In the genomic region with DNA sequence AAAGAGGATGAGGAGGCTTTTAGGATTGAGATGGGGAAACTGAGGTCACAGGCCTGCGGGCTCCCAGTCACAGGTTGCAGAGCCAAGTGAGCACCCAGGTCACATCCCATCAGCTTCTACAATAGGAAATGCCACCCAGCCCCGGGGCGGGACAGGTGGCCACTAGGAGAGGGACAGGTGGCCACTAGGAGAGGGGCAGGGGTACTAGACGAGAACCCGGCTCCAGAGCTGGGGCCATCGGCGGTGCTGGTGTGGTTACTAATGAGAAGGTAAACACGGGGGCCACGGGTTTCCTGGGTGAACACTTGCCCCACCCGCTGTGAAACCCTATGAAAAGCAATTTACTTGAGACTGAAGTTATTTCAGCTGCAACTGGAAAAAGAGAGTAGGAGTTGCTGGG, we compare ENCODE assay signal across 29 cellular contexts. TPM values are rescaled to one million over a fixed set of nuclear protein-coding genes. Genes with fewer than 3 reads are reported as not detected.
A peak's percentile ranks its signal among the peaks of the same experiment; 100 is the strongest.
DNase-seq lines count a peak whose midpoint lies in the region; ATAC-seq and TF ChIP-seq lines count a peak whose summit lies in the region.
"Had no signal": no experiment of that assay in that cellular context is flagged by ENCODE, and none has a peak within 500 bp of the region (broad histone marks: within the 10 kb centered on the region; RNA-seq: fewer than 3 reads in every experiment).

No MANE protein-coding gene starts in this region.

- WGBS in neuronal stem cell (ENCODE audit: extremely low coverage in 2 of 2, insufficient read length in 2 of 2, insufficient replicate concordance in 1 of 2), 2 donors, result no CpG with 5 or more reads among the region's 10 CpGs

- H3K18ac ChIP-seq in neuronal stem cell (ENCODE audit: low read length), result no peak overlapping the region

- no peak overlapping the region for H2AFZ ChIP-seq in neuronal stem cell (ENCODE audit: low read length)

- H3K79me1 ChIP-seq in neuronal stem cell (ENCODE audit: low read depth, low read length), result no peaks in the 10 kb centered on the region

- no peak overlapping the region for H4K8ac ChIP-seq in neuronal stem cell (ENCODE audit: low read depth, low read length)

- peaks cover 32 to 36% of the 10 kb centered on the region in 2 donors for H3K4me1 Mint-ChIP-seq in immature natural killer cell
- H3K4me1 Mint-ChIP-seq in stimulated activated effector memory CD8-positive, alpha-beta T cell treated with anti-CD3 and anti-CD28 coated beads, Interleukin-12 subunit alpha, Interleukin-12 subunit beta, amount 100 ng/mL, for 72 hours, result peaks cover 22% of the 10 kb centered on the region

- H3K27ac ChIP-seq in gastrocnemius medialis (no peak overlapping the region), neuronal stem cell (replicated peaks; ENCODE audit: low read length) (no peak overlapping the region)
- H3K27ac ChIP-seq: 22Rv1, ascending aorta, gastroesophageal sphincter, left lung, upper lobe of left lung had no signal

- no peaks in the 10 kb centered on the region for H3K9me3 Mint-ChIP-seq in immature natural killer cell
- no peaks in the 10 kb centered on the region for H3K9me3 Mint-ChIP-seq in stimulated activated effector memory CD8-positive, alpha-beta T cell treated with anti-CD3 and anti-CD28 coated beads, Interleukin-12 subunit alpha, Interleukin-12 subunit beta, amount 100 ng/mL, for 72 hours
- H3K9me3 Mint-ChIP-seq: activated naive CD4-positive, alpha-beta T cell treated with anti-CD3 and anti-CD28 coated beads, Interleukin-2, amount 50 U/mL, for 24 hours; CD4-positive, CD25-positive, alpha-beta regulatory T cell had no signal

- H3K4me3 ChIP-seq in gastrocnemius medialis (no peak overlapping the region), neuronal stem cell (ENCODE audit: low read length in 2 of 2) (no peak overlapping the region)
- H3K4me3 ChIP-seq: ascending aorta, gastroesophageal sphincter, left lung, upper lobe of left lung had no signal

- H3K36me3 ChIP-seq in gastrocnemius medialis, result no peaks in the 10 kb centered on the region
- H3K36me3 ChIP-seq in neuronal stem cell (replicated peaks in 1 of 2; ENCODE audit: control insufficient read depth in 2 of 2, insufficient read depth in 2 of 2, low read length in 2 of 2), result peaks cover 6 to 94% of the 10 kb centered on the region in 2 donors

- in situ Hi-C loops in gastrocnemius medialis (cut with MboI; ENCODE audit: low sequenced_read_pairs in 4 of 4), result loop anchor here in 3 of 4 donors (25.0 kb wide), 1 partner anchor 235 kb away; no protein-coding TSS in a partner anchor

- peaks cover 0 to 13% (median 3%) of the 10 kb centered on the region in 3 donors for H3K36me3 Mint-ChIP-seq in immature natural killer cell
- peaks cover 31% of the 10 kb centered on the region for H3K36me3 Mint-ChIP-seq in stimulated activated effector memory CD8-positive, alpha-beta T cell treated with anti-CD3 and anti-CD28 coated beads, Interleukin-12 subunit alpha, Interleukin-12 subunit beta, amount 100 ng/mL, for 72 hours
- H3K36me3 Mint-ChIP-seq: activated naive CD4-positive, alpha-beta T cell treated with anti-CD3 and anti-CD28 coated beads, Interleukin-2, amount 50 U/mL, for 24 hours had no signal

- H3K9me3 ChIP-seq in gastrocnemius medialis (no peaks in the 10 kb centered on the region), neuronal stem cell (replicated peaks in 1 of 2; ENCODE audit: control insufficient read depth in 2 of 2, insufficient read depth in 1 of 2, low read depth in 1 of 2, low read length in 2 of 2) (no peaks in the 10 kb centered on the region)
- H3K9me3 ChIP-seq: ascending aorta, gastroesophageal sphincter, left lung, upper lobe of left lung had no signal

- peak overlapping the region in 5 of 6 donors; percentile 27 to 85 (median 77) for H3K27ac Mint-ChIP-seq in immature natural killer cell
- H3K27ac Mint-ChIP-seq in stimulated activated effector memory CD8-positive, alpha-beta T cell treated with anti-CD3 and anti-CD28 coated beads, Interleukin-12 subunit alpha, Interleukin-12 subunit beta, amount 100 ng/mL, for 72 hours, result peak overlapping the region; percentile 82
- H3K27ac Mint-ChIP-seq: activated naive CD4-positive, alpha-beta T cell treated with anti-CD3 and anti-CD28 coated beads, Interleukin-2, amount 50 U/mL, for 24 hours; CD4-positive, CD25-positive, alpha-beta regulatory T cell had no signal

- peaks cover 2 to 14% (median 9%) of the 10 kb centered on the region in 3 donors for H3K27me3 Mint-ChIP-seq in immature natural killer cell (ENCODE audit: low read depth in 3 of 3)
- H3K27me3 Mint-ChIP-seq: activated naive CD4-positive, alpha-beta T cell treated with anti-CD3 and anti-CD28 coated beads, Interleukin-2, amount 50 U/mL, for 24 hours; CD4-positive, CD25-positive, alpha-beta regulatory T cell had no signal

- ATAC-seq in stimulated activated effector memory CD8-positive, alpha-beta T cell treated with anti-CD3 and anti-CD28 coated beads, Interleukin-12 subunit alpha, Interleukin-12 subunit beta, amount 100 ng/mL, for 72 hours, result no peak
- ATAC-seq in gastrocnemius medialis, result no peak
- ATAC-seq: gastroesophageal sphincter, left lung had no signal

- intact Hi-C loops in gastrocnemius medialis (cut with DNase I; ENCODE audit: low total_unique reads), result no loop called here

- TF ChIP-seq POLR2A in gastrocnemius medialis (IDR thresholded peaks at IDR 0.05), result no peak

- H2BK15ac ChIP-seq in neuronal stem cell (ENCODE audit: low read length), result no peak overlapping the region

- H2BK5ac ChIP-seq in neuronal stem cell (ENCODE audit: low read length), result no peak overlapping the region

- no peak overlapping the region for H3K9ac ChIP-seq in neuronal stem cell (ENCODE audit: low read depth, low read length, poor library complexity)

- H3K23ac ChIP-seq in neuronal stem cell (ENCODE audit: low read depth, low read length, poor library complexity), result no peak overlapping the region

- TF ChIP-seq CTCF in gastrocnemius medialis (IDR thresholded peaks at IDR 0.05 in 4 of 5, conservative IDR thresholded peaks at IDR 0.05 in 1 of 5), result no peak

- H3K27me3 ChIP-seq in gastrocnemius medialis, result no peaks in the 10 kb centered on the region
- no peaks in the 10 kb centered on the region for H3K27me3 ChIP-seq in neuronal stem cell (ENCODE audit: control insufficient read depth in 3 of 3, insufficient read depth in 3 of 3, low read depth in 1 of 3, low read length in 3 of 3)
- H3K27me3 ChIP-seq: ascending aorta, gastroesophageal sphincter, left lung, upper lobe of left lung had no signal

- peak overlapping the region in 2 of 5 donors; percentile 43 to 57 for H3K4me3 Mint-ChIP-seq in immature natural killer cell
- H3K4me3 Mint-ChIP-seq in stimulated activated effector memory CD8-positive, alpha-beta T cell treated with anti-CD3 and anti-CD28 coated beads, Interleukin-12 subunit alpha, Interleukin-12 subunit beta, amount 100 ng/mL, for 72 hours, result no peak overlapping the region
- H3K4me3 Mint-ChIP-seq: activated naive CD4-positive, alpha-beta T cell treated with anti-CD3 and anti-CD28 coated beads, Interleukin-2, amount 50 U/mL, for 24 hours; CD4-positive, CD25-positive, alpha-beta regulatory T cell had no signal

- H3K4ac ChIP-seq in neuronal stem cell (ENCODE audit: low read length), result no peak overlapping the region

- DNase-seq in NCI-H1417 (lab: John Stamatoyannopoulos, UW) (peak in 2 of 3 experiments; percentile 12 to 39), NCI-H1417 treated with DMSO at 0.1 percent for 48 hours (lab: John Stamatoyannopoulos, UW) (no peak), NCI-H69 (lab: John Stamatoyannopoulos, UW) (peak; percentile 61), immature natural killer cell (no peak), gastrocnemius medialis (no peak), neuronal stem cell (ENCODE audit: low spot score) (no peak), SKM-1 (lab: John Stamatoyannopoulos, UW; ENCODE audit: unreplicated experiment) (no peak)
- no peak for DNase-seq in stimulated activated effector memory CD8-positive, alpha-beta T cell treated with anti-CD3 and anti-CD28 coated beads, Interleukin-12 subunit alpha, Interleukin-12 subunit beta, amount 100 ng/mL, for 72 hours (ENCODE audit: low spot score in 2 of 2)
- DNase-seq: activated CD4-positive, alpha-beta T cell treated with anti-CD3 and anti-CD28 coated beads, Interleukin-2, amount 50 U/mL, for 48 hours; activated CD8-positive, alpha-beta memory T cell treated with anti-CD3 and anti-CD28 coated beads, Interleukin-2, amount 50 U/mL, for 48 hours; CD4-positive, CD25-positive, alpha-beta regulatory T cell; central memory CD4-positive, alpha-beta T cell; dermis blood vessel endothelial cell; EL; hypothalamus; mesendoderm; NCI-H1694 treated with DMSO at 0.1 percent for 48 hours; NCI-H524; occipital lobe; retina; SHP77 treated with DMSO at 0.1 percent for 48 hours; SW 1271; T-helper 9 cell; upper lobe of left lung had no signal

- no peak overlapping the region for H3K14ac ChIP-seq in neuronal stem cell (ENCODE audit: low read length)

- H3K4me2 ChIP-seq in neuronal stem cell (ENCODE audit: insufficient read depth, low read length, poor library complexity, severe bottlenecking), result no peak overlapping the region

- H3K4me1 ChIP-seq in gastrocnemius medialis (peaks cover 9 to 25% of the 10 kb centered on the region in 2 donors), neuronal stem cell (ENCODE audit: control insufficient read depth in 2 of 2, insufficient read depth in 1 of 2, low read depth in 1 of 2, low read length in 2 of 2) (peaks cover 4 to 10% of the 10 kb centered on the region in 2 donors)
- H3K4me1 ChIP-seq: left lung had no signal

- H2BK12ac ChIP-seq in neuronal stem cell (ENCODE audit: low read length), result no peak overlapping the region

- H2AK5ac ChIP-seq in neuronal stem cell (ENCODE audit: low read depth, low read length), result no peak overlapping the region

- H4K91ac ChIP-seq in neuronal stem cell (ENCODE audit: low read depth, low read length, poor library complexity), result no peak overlapping the region

- H2BK120ac ChIP-seq in neuronal stem cell (ENCODE audit: low read depth, low read length), result no peak overlapping the region

RNA-seq across cellular contexts. Expression of gene MRPL37, which starts 52.4 kb away (rescaled TPM):
- polyA plus RNA-seq in immature natural killer cell, result 10 to 100 TPM; 47.4 to 77.5 (median 52.3) TPM
- total RNA-seq in gastrocnemius medialis, result 100 to 1,000 TPM in 3 of 4 donors, 10 to 100 TPM in 1; 91.6 to 141 (median 121) TPM
- 69.4 TPM for polyA plus RNA-seq in neuronal stem cell (2013, experiment 1 of 2)
- polyA plus RNA-seq in neuronal stem cell (2013, experiment 2 of 2), result 69.8 TPM

RNA-seq across cellular contexts. Expression of gene CYB5RL, which starts 52.5 kb away (rescaled TPM):
- 1 to 10 TPM; 1.5 to 3.6 (median 3.3) TPM for polyA plus RNA-seq in immature natural killer cell
- 1 to 10 TPM; 1.8 to 5.8 (median 3.4) TPM for total RNA-seq in gastrocnemius medialis
- 6.5 TPM for polyA plus RNA-seq in neuronal stem cell (2013, experiment 1 of 2)
- polyA plus RNA-seq in neuronal stem cell (2013, experiment 2 of 2), result 6.5 TPM

Comparison
In these comparisons a context has a peak if more than half of its experiments do, and no peak if none do; other contexts are left out.
1. DNase-seq: peak in NCI-H1417 (2 of 3) and NCI-H69 (single experiment); none in NCI-H1417 treated with DMSO at 0.1 percent for 48 hours (single experiment), immature natural killer cell (0 of 3), stimulated activated effector memory CD8-positive, alpha-beta T cell treated with anti-CD3 and anti-CD28 coated beads, Interleukin-12 subunit alpha, Interleukin-12 subunit beta, amount 100 ng/mL, for 72 hours (0 of 2), gastrocnemius medialis (0 of 2), neuronal stem cell (single experiment) and SKM-1 (single experiment).